10 cellular contexts compared by ENCODE assay signal in the genomic region with DNA sequence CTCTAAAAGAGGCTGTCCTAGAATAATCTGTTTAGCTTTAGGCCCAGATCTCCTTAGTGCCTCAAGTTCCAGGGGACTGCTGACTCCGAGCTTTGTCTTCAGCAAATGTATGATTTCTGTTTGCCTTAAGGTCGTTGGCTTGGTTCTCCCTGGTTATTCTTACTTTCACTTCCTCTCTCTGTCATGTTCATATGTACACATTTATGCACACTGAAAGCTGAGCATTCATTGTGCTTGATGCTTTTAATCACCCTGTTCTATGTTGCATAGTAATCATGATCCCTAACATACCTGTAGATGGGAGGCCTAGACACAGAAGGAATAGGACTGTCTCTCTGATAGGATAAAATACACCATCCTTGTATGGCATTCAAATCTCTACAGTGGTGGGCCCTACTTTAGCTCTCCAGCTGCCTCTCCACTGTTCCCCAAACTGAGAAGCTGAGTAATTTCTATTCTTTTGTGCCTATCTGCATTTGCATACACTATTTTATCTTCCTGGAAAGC. TPM values are rescaled to one million over a fixed set of nuclear protein-coding genes. Genes with fewer than 3 reads are reported as not detected.
A peak's percentile ranks its signal among the peaks of the same experiment; 100 is the strongest.
DNase-seq lines count a peak whose midpoint lies in the region; ATAC-seq and TF ChIP-seq lines count a peak whose summit lies in the region.
"Had no signal": no experiment of that assay in that cellular context is flagged by ENCODE, and none has a peak within 500 bp of the region (broad histone marks: within the 10 kb centered on the region; RNA-seq: fewer than 3 reads in every experiment).

No MANE protein-coding gene starts in this region.

- ATAC-seq in GM21423 (IDR thresholded peaks at IDR 0.05; ENCODE audit: unreplicated experiment) (peak; percentile 76), HG03520 (IDR thresholded peaks at IDR 0.05; ENCODE audit: unreplicated experiment) (peak; percentile 77), Right ventricle myocardium superior (ENCODE audit: poor library complexity) (peak; percentile 35)
- ATAC-seq: Panc1 had no signal

- no peak overlapping the region for H3K4me3 Mint-ChIP-seq in glutamatergic neuron (ENCODE audit: unreplicated experiment)

- DNase-seq in GM12865 (ENCODE audit: low read depth): peak; percentile 86
- DNase-seq in Right ventricle myocardium superior: no peak
- no peak for DNase-seq in dermis blood vessel endothelial cell
- DNase-seq in activated gamma-delta T cell (lab: John Stamatoyannopoulos, UW): no peak
- DNase-seq in glutamatergic neuron: no peak
- no peak for DNase-seq in AG20443 (ENCODE audit: low spot score)

- no peak for TF ChIP-seq CTCF in GM12865 (IDR thresholded peaks at IDR 0.05; ENCODE audit: insufficient read depth, low read depth, low read length, missing control alignments)
- TF ChIP-seq CTCF in glutamatergic neuron (IDR thresholded peaks at IDR 0.05; ENCODE audit: partially characterized antibody, unreplicated experiment): no peak

- no peaks in the 10 kb centered on the region for H3K4me1 Mint-ChIP-seq in glutamatergic neuron (ENCODE audit: low read depth, unreplicated experiment)

- peaks cover 4% of the 10 kb centered on the region for H3K27me3 Mint-ChIP-seq in glutamatergic neuron (ENCODE audit: unreplicated experiment)

- peak overlapping the region; percentile 92 for H3K4me3 ChIP-seq in GM12865 (ENCODE audit: low read depth, low read length)
- H3K4me3 ChIP-seq: thoracic aorta had no signal

- H3K9me3 Mint-ChIP-seq in glutamatergic neuron (ENCODE audit: unreplicated experiment): no peaks in the 10 kb centered on the region

- H3K27ac Mint-ChIP-seq in glutamatergic neuron (ENCODE audit: unreplicated experiment): no peak overlapping the region

- intact Hi-C loops in Right ventricle myocardium superior (cut with DNase I): no loop called here

- H3K36me3 Mint-ChIP-seq in glutamatergic neuron (ENCODE audit: unreplicated experiment): no peaks in the 10 kb centered on the region

RNA-seq across cellular contexts. Expression of gene PPFIBP2, which starts 7.2 kb away (rescaled TPM):
- total RNA-seq in Right ventricle myocardium superior (26.5 TPM), dermis blood vessel endothelial cell (2.2 and 3.2 TPM in 2 replicates), glutamatergic neuron (ENCODE audit: unreplicated experiment) (1.5 TPM)

RNA-seq across cellular contexts. Expression of gene OLFML1, which starts 35.7 kb away (rescaled TPM):
- total RNA-seq in Right ventricle myocardium superior: 6.5 TPM
- 0.65 TPM in 1 of 2 replicates, not detected in the other for total RNA-seq in dermis blood vessel endothelial cell
- total RNA-seq in glutamatergic neuron (ENCODE audit: unreplicated experiment): not detected
